Comparison of ENCODE assay signal across 14 cellular contexts in the genomic region with DNA sequence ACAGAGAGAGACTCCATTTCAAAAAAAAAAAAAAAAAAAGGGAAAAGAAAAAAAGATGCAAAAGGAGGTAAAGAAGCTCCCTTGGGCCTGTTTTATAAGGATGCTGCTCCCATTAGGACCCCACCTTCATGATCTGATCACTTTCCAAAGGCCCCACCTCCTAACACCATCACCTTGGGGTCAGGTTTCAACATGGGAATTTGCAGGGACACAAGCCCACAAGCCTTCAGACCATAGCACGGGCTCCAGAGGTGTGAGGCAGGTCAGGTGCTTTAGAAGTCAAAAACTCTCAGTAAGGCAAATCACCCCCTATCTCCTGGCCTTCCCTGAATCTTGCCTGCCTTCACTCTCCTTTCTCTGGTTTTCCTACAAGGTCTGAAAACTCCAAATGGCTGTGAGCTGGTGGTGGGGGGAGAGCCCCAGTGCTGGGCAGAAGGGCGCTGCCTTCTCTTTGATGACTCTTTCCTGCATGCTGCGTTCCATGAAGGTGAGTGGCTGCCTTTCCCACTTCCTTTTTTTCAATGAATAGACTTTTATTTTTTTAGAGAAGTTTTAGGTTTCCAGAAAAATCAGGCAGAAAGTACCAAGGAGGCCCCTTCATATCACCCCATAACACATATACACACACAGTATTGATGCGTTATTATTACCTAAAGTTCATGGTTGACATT.
"Had no signal": no experiment of that assay in that cellular context is flagged by ENCODE, and none has a peak within 500 bp of the region (broad histone marks: within the 10 kb centered on the region; RNA-seq: fewer than 3 reads in every experiment).

No MANE protein-coding gene starts in this region.

- H3K27ac Mint-ChIP-seq: activated naive CD8-positive, alpha-beta T cell treated with anti-CD3 and anti-CD28 coated beads for 36 hours; immature natural killer cell; mesothelial cell of epicardium; progenitor cell of endocrine pancreas had no signal

- H3K36me3 Mint-ChIP-seq: mesothelial cell of epicardium had no signal

- H3K4me1 Mint-ChIP-seq: immature natural killer cell, mesothelial cell of epicardium had no signal

- H3K9me3 Mint-ChIP-seq: activated naive CD8-positive, alpha-beta T cell treated with anti-CD3 and anti-CD28 coated beads for 36 hours; central memory CD8-positive, alpha-beta T cell; immature natural killer cell; mesothelial cell of epicardium had no signal

- H3K27me3 ChIP-seq: body of pancreas, esophagus squamous epithelium had no signal

- DNase-seq: activated CD4-positive, alpha-beta T cell treated with anti-CD3 and anti-CD28 coated beads for 48 hours; activated naive CD8-positive, alpha-beta T cell treated with anti-CD3 and anti-CD28 coated beads for 36 hours; amygdala; body of pancreas; esophagus squamous epithelium; glutamatergic neuron; immature natural killer cell; right cardiac atrium; WERI-Rb-1 had no signal

- H3K27ac ChIP-seq: body of pancreas, coronary artery, esophagus squamous epithelium, skin epidermis, WERI-Rb-1 had no signal

- ATAC-seq: body of pancreas, right cardiac atrium had no signal

- H3K4me3 Mint-ChIP-seq: activated naive CD8-positive, alpha-beta T cell treated with anti-CD3 and anti-CD28 coated beads for 36 hours; central memory CD8-positive, alpha-beta T cell; immature natural killer cell; mesothelial cell of epicardium had no signal

- H3K27me3 Mint-ChIP-seq: activated naive CD8-positive, alpha-beta T cell treated with anti-CD3 and anti-CD28 coated beads for 36 hours; central memory CD8-positive, alpha-beta T cell; progenitor cell of endocrine pancreas had no signal
